14 cellular contexts compared by ENCODE assay signal in genomic region chr2:28276807-28277206, GRCh38.
DNase-seq lines count a peak whose midpoint lies in the region; ATAC-seq and TF ChIP-seq lines count a peak whose summit lies in the region.
"Had no signal": no experiment of that assay in that cellular context is flagged by ENCODE, and none has a peak within 500 bp of the region (broad histone marks: within the 10 kb centered on the region; RNA-seq: fewer than 3 reads in every experiment).

No MANE protein-coding gene starts in this region.

- 64 to 71% (median 66%) methylated on average over 9 of the region's 9 CpGs for WGBS in heart left ventricle, 4 donors

- in situ Hi-C loops in G401 (cut with HindIII; ENCODE audit: low sequenced_read_pairs), result no loop called here

- no peaks in the 10 kb centered on the region for H3K27me3 Mint-ChIP-seq in activated T-helper 17 cell treated with anti-CD3 and anti-CD28 coated beads, Interleukin-2, amount 50 U/mL, for 72 hours

- peak overlapping the region in 6 of 12 donors; percentile 0 to 75 (median 56) for H3K27ac ChIP-seq in heart left ventricle
- peak overlapping the region in 15 of 21 experiments; percentile 27 to 88 (median 70) for H3K27ac ChIP-seq in skin epidermis
- H3K27ac ChIP-seq: 22Rv1, left lung, right lobe of liver had no signal

- H3K4me1 Mint-ChIP-seq in activated T-helper 17 cell treated with anti-CD3 and anti-CD28 coated beads, Interleukin-2, amount 50 U/mL, for 72 hours, result peaks cover 24% of the 10 kb centered on the region

- intact Hi-C loops in heart left ventricle (cut with DNase I), result loop anchor here in 5 of 10 donors (5.0 to 10.0 kb wide), 2 partner anchors 115 to 118 kb away; partner anchors contain the start of gene FOSL2 (in 5 of the 5)

- peaks cover 22% of the 10 kb centered on the region for H3K36me3 Mint-ChIP-seq in activated T-helper 17 cell treated with anti-CD3 and anti-CD28 coated beads, Interleukin-2, amount 50 U/mL, for 72 hours (ENCODE audit: low read depth)
- H3K36me3 Mint-ChIP-seq: WTC11 had no signal

- no peak for ATAC-seq in activated T-helper 17 cell treated with anti-CD3 and anti-CD28 coated beads, Interleukin-2, amount 50 U/mL, for 72 hours (replicated peaks)
- ATAC-seq in heart left ventricle, result peak; percentile 81 to 95 (median 88)
- ATAC-seq: WTC11 had no signal

- TF ChIP-seq CTCF in heart left ventricle (IDR thresholded peaks at IDR 0.05), result no peak

- H3K4me1 ChIP-seq in heart left ventricle, result peaks cover 0 to 41% (median 20%) of the 10 kb centered on the region in 12 donors
- H3K4me1 ChIP-seq: right lobe of liver had no signal

- peak overlapping the region; percentile 54 for H3K4me3 Mint-ChIP-seq in activated T-helper 17 cell treated with anti-CD3 and anti-CD28 coated beads, Interleukin-2, amount 50 U/mL, for 72 hours
- H3K4me3 Mint-ChIP-seq: activated naive CD4-positive, alpha-beta T cell treated with anti-CD3 and anti-CD28 coated beads for 36 hours; WTC11 had no signal

- DNase-seq in DMS53 (lab: John Stamatoyannopoulos, UW) (peak; percentile 15), DMS53 treated with DMSO at 0.1 percent for 48 hours (lab: John Stamatoyannopoulos, UW; ENCODE audit: unreplicated experiment) (no peak), heart left ventricle (peak in 3 of 5 donors; percentile 32 to 73 (median 49)), G401 (ENCODE audit: low spot score) (no peak), hypothalamus (lab: John Stamatoyannopoulos, UW) (no peak), T-helper 9 cell (no peak)
- DNase-seq: central memory CD4-positive, alpha-beta T cell; left lung; right lobe of liver had no signal

- no peaks in the 10 kb centered on the region for H3K36me3 ChIP-seq in heart left ventricle
- H3K36me3 ChIP-seq: right lobe of liver had no signal

- H3K27me3 ChIP-seq in heart left ventricle, result no peaks in the 10 kb centered on the region
- H3K27me3 ChIP-seq: left lung, right lobe of liver had no signal

- no peaks in the 10 kb centered on the region for H3K9me3 ChIP-seq in heart left ventricle
- H3K9me3 ChIP-seq: left lung, right lobe of liver had no signal

- no peaks in the 10 kb centered on the region for H3K9me3 Mint-ChIP-seq in activated T-helper 17 cell treated with anti-CD3 and anti-CD28 coated beads, Interleukin-2, amount 50 U/mL, for 72 hours
- H3K9me3 Mint-ChIP-seq: activated naive CD4-positive, alpha-beta T cell treated with anti-CD3 and anti-CD28 coated beads for 36 hours; WTC11 had no signal

- TF ChIP-seq POLR2A in heart left ventricle (IDR thresholded peaks at IDR 0.05), result peak in 1 of 2 donors; percentile 17

- peak overlapping the region; percentile 60 for H3K27ac Mint-ChIP-seq in activated T-helper 17 cell treated with anti-CD3 and anti-CD28 coated beads, Interleukin-2, amount 50 U/mL, for 72 hours
- H3K27ac Mint-ChIP-seq: WTC11 had no signal

- H3K4me3 ChIP-seq in heart left ventricle (no peak overlapping the region), skin epidermis (no peak overlapping the region)
- H3K4me3 ChIP-seq: left lung, right lobe of liver had no signal

Comparison
In these comparisons a context has a peak if more than half of its experiments do, and no peak if none do; other contexts are left out.
1. DNase-seq: peak in DMS53 (single experiment) and heart left ventricle (3 of 5); none in DMS53 treated with DMSO at 0.1 percent for 48 hours (single experiment), G401 (single experiment), hypothalamus (0 of 51) and T-helper 9 cell (single experiment).